In genomic region chr14:92945544-92945943, GRCh38 we compare ENCODE assay signal across 19 cellular contexts. TPM values are rescaled to one million over a fixed set of nuclear protein-coding genes. Genes with fewer than 3 reads are reported as not detected.
"Had no signal": no experiment of that assay in that cellular context is flagged by ENCODE, and none has a peak within 500 bp of the region (broad histone marks: within the 10 kb centered on the region; RNA-seq: fewer than 3 reads in every experiment).

No MANE protein-coding gene starts in this region.

- H3K36me3 ChIP-seq: gastrocnemius medialis had no signal

- DNase-seq: activated CD4-positive, alpha-beta T cell treated with anti-CD3 and anti-CD28 coated beads, Interleukin-2, amount 50 U/mL, for 4 hours; activated CD4-positive, CD25-positive, alpha-beta regulatory T cell treated with anti-CD3 and anti-CD28 coated beads, Interleukin-2, amount 50 U/mL, for 72 hours; activated effector memory CD4-positive, alpha-beta T cell treated with Interleukin-2 at 50 U/mL for 16 hours; activated T-cell treated with anti-CD3 and anti-CD28 coated beads, Interleukin-2, amount 50 U/mL, for 1 hour; amniotic stem cell; cortex of kidney; effector memory CD8-positive, alpha-beta T cell; gastrocnemius medialis; mesenchymal stem cell; stimulated activated CD4-positive, alpha-beta T cell treated with anti-CD3 and anti-CD28 coated beads, Interleukin-12 subunit alpha, Interleukin-12 subunit beta, amount 100 ng/mL, for 4 hours; stimulated activated naive CD4-positive, alpha-beta T cell; trophoblast cell had no signal

- H3K36me3 Mint-ChIP-seq: activated naive CD4-positive, alpha-beta T cell treated with anti-CD3 and anti-CD28 coated beads, Interleukin-2, amount 50 U/mL, for 72 hours had no signal

- H3K4me1 Mint-ChIP-seq: central memory CD8-positive, alpha-beta T cell; nephron had no signal

- H3K27me3 ChIP-seq: gastrocnemius medialis had no signal

- H3K27ac ChIP-seq: epithelial cell of prostate, gastrocnemius medialis had no signal

- H3K27ac Mint-ChIP-seq: nephron had no signal

- H3K9me3 ChIP-seq: gastrocnemius medialis had no signal

- H3K9me3 Mint-ChIP-seq: activated naive CD4-positive, alpha-beta T cell treated with anti-CD3 and anti-CD28 coated beads, Interleukin-2, amount 50 U/mL, for 72 hours; brain; central memory CD8-positive, alpha-beta T cell; effector memory CD8-positive, alpha-beta T cell; nephron had no signal

- H3K4me1 ChIP-seq: gastrocnemius medialis had no signal

- ATAC-seq: activated naive CD4-positive, alpha-beta T cell treated with anti-CD3 and anti-CD28 coated beads, Interleukin-2, amount 50 U/mL, for 72 hours; effector memory CD8-positive, alpha-beta T cell; gastrocnemius medialis had no signal

- H3K4me3 Mint-ChIP-seq: brain; central memory CD8-positive, alpha-beta T cell; effector memory CD8-positive, alpha-beta T cell; nephron had no signal

- H3K4me3 ChIP-seq: gastrocnemius medialis had no signal

- H3K27me3 Mint-ChIP-seq: brain; central memory CD8-positive, alpha-beta T cell; effector memory CD8-positive, alpha-beta T cell had no signal

RNA-seq across cellular contexts. Expression of gene CHGA, which starts 22.6 kb away (rescaled TPM):
- total RNA-seq: activated naive CD4-positive, alpha-beta T cell treated with anti-CD3 and anti-CD28 coated beads, Interleukin-2, amount 50 U/mL, for 72 hours; left ventricle myocardium superior; pulmonary artery endothelial cell had no signal
